Comparison of ENCODE assay signal across 8 cellular contexts in genomic region chr17:50817142-50817751, GRCh38. TPM values are rescaled to one million over a fixed set of nuclear protein-coding genes. Genes with fewer than 3 reads are reported as not detected.
DNase-seq lines count a peak whose midpoint lies in the region; ATAC-seq, FAIRE-seq and TF ChIP-seq lines count a peak whose summit lies in the region.

No MANE protein-coding gene starts in this region.

- H3K36me3 Mint-ChIP-seq in CD14-positive monocyte, result no peaks in the 10 kb centered on the region
- no peaks in the 10 kb centered on the region for H3K36me3 Mint-ChIP-seq in activated CD8-positive, alpha-beta T cell treated with anti-CD3 and anti-CD28 coated beads for 36 hours (ENCODE audit: low read depth)

- FAIRE-seq in endothelial cell of umbilical vein (lab: Jason Lieb, UNC), result no peak

- H3K79me2 ChIP-seq in KMS-11 (ENCODE audit: insufficient read depth, low read depth) (no peaks in the 10 kb centered on the region), endothelial cell of umbilical vein (ENCODE audit: control insufficient read depth, insufficient read depth, low read length) (no peaks in the 10 kb centered on the region)

- CTCF ChIA-PET in activated CD8-positive, alpha-beta T cell treated with anti-CD3 and anti-CD28 coated beads for 36 hours (lab: Charles Lee), result interaction anchor here (0.6 to 2.7 kb wide), 27 partner anchors 9 to 225 kb away, joined by 3 to 12 read pairs (median 3); no protein-coding TSS in a partner anchor
- CTCF ChIA-PET in endothelial cell of umbilical vein (lab: Charles Lee), result interaction anchor here (0.7 to 4.3 kb wide), 14 partner anchors 9 to 140 kb away, joined by 3 to 19 read pairs (median 5); no protein-coding TSS in a partner anchor

- H3K9me3 ChIP-seq in endothelial cell of umbilical vein (replicated peaks; ENCODE audit: control insufficient read depth, insufficient read depth, low read length), result no peaks in the 10 kb centered on the region
- H3K9me3 ChIP-seq in thyroid gland, result no peaks in the 10 kb centered on the region

- no peak for DNase-seq in CD14-positive monocyte (ENCODE audit: low spot score)
- DNase-seq in activated CD8-positive, alpha-beta T cell treated with anti-CD3 and anti-CD28 coated beads for 36 hours, result peak; percentile 60
- no peak for DNase-seq in endothelial cell of umbilical vein (ENCODE audit: low read depth, low spot score)
- peak; percentile 15 for DNase-seq in occipital lobe (lab: John Stamatoyannopoulos, UW)
- peak; percentile 34 to 43 for DNase-seq in thyroid gland

- no TSS peak for BruUV-seq in endothelial cell of umbilical vein (replicated peaks; lab: Mats Ljungman, UMichigan)

- POLR2A ChIA-PET in activated CD8-positive, alpha-beta T cell treated with anti-CD3 and anti-CD28 coated beads for 36 hours (lab: Charles Lee), result no interaction called here
- POLR2A ChIA-PET in endothelial cell of umbilical vein (lab: Charles Lee), result no interaction called here

- H3K4me3 Mint-ChIP-seq in CD14-positive monocyte, result no peak overlapping the region
- H3K4me3 Mint-ChIP-seq in activated CD8-positive, alpha-beta T cell treated with anti-CD3 and anti-CD28 coated beads for 36 hours, result no peak overlapping the region

- H3K4me1 ChIP-seq in KMS-11 (ENCODE audit: low read depth, poor library complexity, severe bottlenecking) (no peaks in the 10 kb centered on the region), endothelial cell of umbilical vein (ENCODE audit: control insufficient read depth, extremely low read depth, insufficient read depth, low read length) (no peaks in the 10 kb centered on the region), thyroid gland (peaks cover 0 to 4% of the 10 kb centered on the region in 2 donors)

- 29 to 34% methylated on average over 11 to 17 of the region's 22 CpGs for WGBS in thyroid gland, 2 donors

- peaks cover 4 to 11% (median 7%) of the 10 kb centered on the region in 3 donors for H3K27me3 Mint-ChIP-seq in CD14-positive monocyte (ENCODE audit: low read depth in 3 of 3)
- H3K27me3 Mint-ChIP-seq in activated CD8-positive, alpha-beta T cell treated with anti-CD3 and anti-CD28 coated beads for 36 hours, result peaks cover 12% of the 10 kb centered on the region

- peaks cover 0 to 3% (median 0%) of the 10 kb centered on the region in 7 donors for H3K9me3 Mint-ChIP-seq in CD14-positive monocyte
- H3K9me3 Mint-ChIP-seq in activated CD8-positive, alpha-beta T cell treated with anti-CD3 and anti-CD28 coated beads for 36 hours, result no peaks in the 10 kb centered on the region

- no peaks in the 10 kb centered on the region for H3K27me3 ChIP-seq in KMS-11 (ENCODE audit: insufficient read depth, low read depth)
- H3K27me3 ChIP-seq in endothelial cell of umbilical vein (ENCODE audit: control insufficient read depth in 2 of 2, insufficient read depth in 2 of 2, low read length in 2 of 2), result peaks cover 0 to 5% of the 10 kb centered on the region in 2 experiments
- H3K27me3 ChIP-seq in thyroid gland, result no peaks in the 10 kb centered on the region

- intact Hi-C loops in CD14-positive monocyte (cut with micrococcal nuclease) (no loop called here), endothelial cell of umbilical vein (cut with micrococcal nuclease) (loop anchor here (1.0 kb wide), 2 partner anchors 25 to 133 kb away; no protein-coding TSS in a partner anchor), thyroid gland (cut with DNase I) (no loop called here)
- intact Hi-C loops in activated CD8-positive, alpha-beta T cell treated with anti-CD3 and anti-CD28 coated beads for 36 hours (cut with micrococcal nuclease), result no loop called here

- TF ChIP-seq CTCF in CD14-positive monocyte (IDR thresholded peaks at IDR 0.05) (peak; percentile 85), KMS-11 (conservative IDR thresholded peaks at IDR 0.05; ENCODE audit: low read depth, low read length) (peak; percentile 86), endothelial cell of umbilical vein (IDR thresholded peaks at IDR 0.05; ENCODE audit: extremely low read depth in 1 of 2, insufficient read depth in 1 of 2, low read depth in 1 of 2, low read length in 2 of 2) (peak; percentile 84 to 93), thyroid gland (IDR thresholded peaks at IDR 0.05) (peak; percentile 47 to 72 (median 56))
- peak; percentile 88 for TF ChIP-seq CTCF in activated CD8-positive, alpha-beta T cell treated with anti-CD3 and anti-CD28 coated beads for 36 hours (IDR thresholded peaks at IDR 0.05)

- TF ChIP-seq POLR2A in endothelial cell of umbilical vein (IDR thresholded peaks at IDR 0.05; ENCODE audit: low read depth, low read length), result no peak
- no peak for TF ChIP-seq POLR2A in thyroid gland (IDR thresholded peaks at IDR 0.05)

- H4K20me1 ChIP-seq in KMS-11 (ENCODE audit: insufficient read depth) (no peaks in the 10 kb centered on the region), endothelial cell of umbilical vein (replicated peaks; ENCODE audit: control insufficient read depth, extremely low read depth, insufficient read depth, low read length) (no peaks in the 10 kb centered on the region)

- no peak overlapping the region for H3K27ac Mint-ChIP-seq in CD14-positive monocyte
- H3K27ac Mint-ChIP-seq in activated CD8-positive, alpha-beta T cell treated with anti-CD3 and anti-CD28 coated beads for 36 hours, result no peak overlapping the region

- H3K4me2 ChIP-seq in KMS-11 (peak overlapping the region; percentile 21; the same call in 1 of the 2 replicates), endothelial cell of umbilical vein (ENCODE audit: insufficient read depth, low read length) (no peak overlapping the region)

- peaks cover 21% of the 10 kb centered on the region for H3K4me1 Mint-ChIP-seq in CD14-positive monocyte
- peaks cover 6% of the 10 kb centered on the region for H3K4me1 Mint-ChIP-seq in activated CD8-positive, alpha-beta T cell treated with anti-CD3 and anti-CD28 coated beads for 36 hours (ENCODE audit: low read depth)

- ATAC-seq in activated CD8-positive, alpha-beta T cell treated with anti-CD3 and anti-CD28 coated beads for 36 hours, result peak; percentile 71
- ATAC-seq in HG02571 (IDR thresholded peaks at IDR 0.05; ENCODE audit: unreplicated experiment) (no peak), GM18519 (IDR thresholded peaks at IDR 0.05; ENCODE audit: low FRiP score, unreplicated experiment) (no peak)

- H3K9ac ChIP-seq in KMS-11 (no peak overlapping the region), endothelial cell of umbilical vein (replicated peaks; ENCODE audit: extremely low read depth, insufficient read depth, low read length) (no peak overlapping the region)

- H3K4me3 ChIP-seq in KMS-11 (IDR thresholded peaks at IDR 0.05; ENCODE audit: insufficient read depth, low read depth, low read length) (no peak overlapping the region), endothelial cell of umbilical vein (replicated peaks in 1 of 3; ENCODE audit: insufficient read depth in 1 of 3, low read depth in 1 of 3, low read length in 3 of 3) (no peak overlapping the region), thyroid gland (replicated peaks in 1 of 3) (no peak overlapping the region)

- no peak overlapping the region for H3K27ac ChIP-seq in KMS-11
- H3K27ac ChIP-seq in endothelial cell of umbilical vein (ENCODE audit: insufficient read depth, low read depth, low read length), result no peak overlapping the region
- no peak overlapping the region for H3K27ac ChIP-seq in thyroid gland

- H2AFZ ChIP-seq in KMS-11 (ENCODE audit: low read depth) (peak overlapping the region; percentile 39; the same call in 1 of the 2 replicates), endothelial cell of umbilical vein (ENCODE audit: low read depth, low read length) (no peak overlapping the region)

- no peaks in the 10 kb centered on the region for H3K36me3 ChIP-seq in KMS-11 (ENCODE audit: insufficient read depth)
- H3K36me3 ChIP-seq in endothelial cell of umbilical vein (ENCODE audit: control insufficient read depth in 2 of 2, extremely low read depth in 1 of 2, insufficient read depth in 2 of 2, low read length in 2 of 2), result no peaks in the 10 kb centered on the region
- no peaks in the 10 kb centered on the region for H3K36me3 ChIP-seq in thyroid gland

- H3K9me1 ChIP-seq in endothelial cell of umbilical vein (replicated peaks; ENCODE audit: control insufficient read depth, extremely low read depth, insufficient read depth, low read length), result no peaks in the 10 kb centered on the region

- dilution Hi-C loops in endothelial cell of umbilical vein (cut with MboI; ENCODE audit: extremely low pct_ligation_motif_present, low sequenced_read_pairs), result no loop called here

RNA-seq across cellular contexts. Expression of gene WFIKKN2, which starts 18.1 kb away (rescaled TPM):
- not detected for polyA plus RNA-seq in CD14-positive monocyte
- total RNA-seq in activated CD8-positive, alpha-beta T cell treated with anti-CD3 and anti-CD28 coated beads for 36 hours, result not detected
- total RNA-seq in endothelial cell of umbilical vein, result not detected in 2 replicates
- polyA plus RNA-seq in endothelial cell of umbilical vein, result 0.03 TPM in 1 of 2 replicates, not detected in the other
- polyA plus RNA-seq in endothelial cell of umbilical vein (2011; cell fraction: cytosol; rRNA removed), result not detected in 2 replicates
- not detected in 2 replicates for polyA plus RNA-seq in endothelial cell of umbilical vein (2011; cell fraction: nucleus; rRNA removed)
- polyA plus RNA-seq in endothelial cell of umbilical vein (2012), result not detected in 2 replicates
- polyA minus RNA-seq in endothelial cell of umbilical vein, result not detected in 2 replicates
- polyA minus RNA-seq in endothelial cell of umbilical vein (2011; cell fraction: cytosol; rRNA and poly(A)+ RNA removed), result not detected
- not detected in 2 replicates for polyA minus RNA-seq in endothelial cell of umbilical vein (2011; cell fraction: nucleus; rRNA and poly(A)+ RNA removed)
- 3.7 TPM for total RNA-seq in occipital lobe
- under 1 TPM in 1 of 4 donors, not detected in 3; 0.11 TPM for total RNA-seq in thyroid gland

RNA-seq across cellular contexts. Expression of gene TOB1, which starts 48.9 kb away (rescaled TPM):
- polyA plus RNA-seq in CD14-positive monocyte, result 10 to 100 TPM; 18.5 to 41.0 TPM
- 10 to 100 TPM; 34.4 to 40.5 TPM for total RNA-seq in activated CD8-positive, alpha-beta T cell treated with anti-CD3 and anti-CD28 coated beads for 36 hours
- 12.9 and 13.0 TPM in 2 replicates for total RNA-seq in endothelial cell of umbilical vein
- polyA plus RNA-seq in endothelial cell of umbilical vein, result 3.3 and 4.2 TPM in 2 replicates
- polyA plus RNA-seq in endothelial cell of umbilical vein (2011; cell fraction: cytosol; rRNA removed), result 3.3 and 3.6 TPM in 2 replicates
- 2.3 and 2.6 TPM in 2 replicates for polyA plus RNA-seq in endothelial cell of umbilical vein (2011; cell fraction: nucleus; rRNA removed)
- 10.7 and 13.5 TPM in 2 replicates for polyA plus RNA-seq in endothelial cell of umbilical vein (2012)
- 5.9 and 6.1 TPM in 2 replicates for polyA minus RNA-seq in endothelial cell of umbilical vein
- polyA minus RNA-seq in endothelial cell of umbilical vein (2011; cell fraction: cytosol; rRNA and poly(A)+ RNA removed), result 103 TPM
- 3.0 and 9.5 TPM in 2 replicates for polyA minus RNA-seq in endothelial cell of umbilical vein (2011; cell fraction: nucleus; rRNA and poly(A)+ RNA removed)
- total RNA-seq in occipital lobe, result 15.0 TPM
- 10 to 100 TPM; 28.1 to 46.4 (median 31.1) TPM for total RNA-seq in thyroid gland

RNA-seq across cellular contexts. Expression of gene ANKRD40CL, which starts 49.9 kb away (rescaled TPM):
- polyA plus RNA-seq in CD14-positive monocyte (not detected), endothelial cell of umbilical vein (not detected in 2 replicates)
- total RNA-seq in activated CD8-positive, alpha-beta T cell treated with anti-CD3 and anti-CD28 coated beads for 36 hours, result not detected
- total RNA-seq in endothelial cell of umbilical vein (not detected in 2 replicates), occipital lobe (not detected), thyroid gland (not detected)
- polyA plus RNA-seq in endothelial cell of umbilical vein (2011; cell fraction: cytosol; rRNA removed), result not detected in 2 replicates
- not detected in 2 replicates for polyA plus RNA-seq in endothelial cell of umbilical vein (2011; cell fraction: nucleus; rRNA removed)
- not detected in 2 replicates for polyA plus RNA-seq in endothelial cell of umbilical vein (2012)
- polyA minus RNA-seq in endothelial cell of umbilical vein, result not detected in 2 replicates
- not detected for polyA minus RNA-seq in endothelial cell of umbilical vein (2011; cell fraction: cytosol; rRNA and poly(A)+ RNA removed)
- polyA minus RNA-seq in endothelial cell of umbilical vein (2011; cell fraction: nucleus; rRNA and poly(A)+ RNA removed), result not detected in 2 replicates

Comparison
In these comparisons a context has a peak if more than half of its experiments do, and no peak if none do; other contexts are left out.
1. DNase-seq: peak in activated CD8-positive, alpha-beta T cell treated with anti-CD3 and anti-CD28 coated beads for 36 hours (single experiment), occipital lobe (single experiment) and thyroid gland (2 of 2); none in CD14-positive monocyte (single experiment) and endothelial cell of umbilical vein (single experiment).
2. Peak in every context shown above with its lines, with median percentiles within 50 percentile points of each other: CTCF ChIP-seq.